19 cellular contexts compared by ENCODE assay signal in the genomic region with DNA sequence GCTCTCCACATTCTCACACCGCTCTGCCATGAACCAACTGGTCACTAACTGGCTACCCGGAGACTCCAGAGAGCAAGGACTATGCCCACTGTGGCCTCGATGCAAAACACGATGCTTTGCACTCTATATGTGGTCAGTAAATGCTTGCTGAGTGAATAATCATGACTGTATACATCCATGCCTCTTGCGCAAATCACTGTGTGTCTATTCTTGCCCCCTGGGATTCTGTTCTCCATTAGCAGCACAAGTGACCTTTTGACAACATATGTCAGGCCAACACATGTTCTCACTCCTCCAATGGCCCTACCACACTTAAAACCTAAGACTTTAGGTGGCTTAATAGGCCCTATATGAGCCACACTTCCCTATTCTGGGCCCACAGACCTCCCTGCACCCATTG.
DNase-seq lines count a peak whose midpoint lies in the region; ATAC-seq and TF ChIP-seq lines count a peak whose summit lies in the region.
"Had no signal": no experiment of that assay in that cellular context is flagged by ENCODE, and none has a peak within 500 bp of the region (broad histone marks: within the 10 kb centered on the region; RNA-seq: fewer than 3 reads in every experiment).

No MANE protein-coding gene starts in this region.

- ATAC-seq in HG02852 (IDR thresholded peaks at IDR 0.05; ENCODE audit: unreplicated experiment), result no peak
- no peak for ATAC-seq in HG02884 (IDR thresholded peaks at IDR 0.05; ENCODE audit: unreplicated experiment)

- TF ChIP-seq CTCF in cardiac fibroblast (IDR thresholded peaks at IDR 0.05; ENCODE audit: low read depth, low read length) (no peak), tibial artery (IDR thresholded peaks at IDR 0.05) (no peak)

- peaks cover 0 to 23% (median 10%) of the 10 kb centered on the region in 4 donors for H3K4me1 ChIP-seq in tibial artery
- H3K4me1 ChIP-seq: uterus had no signal

- no peak overlapping the region for H3K27ac ChIP-seq in tibial artery
- H3K27ac ChIP-seq: uterus had no signal

- intact Hi-C loops in tibial artery (cut with DNase I; ENCODE audit: low total_unique reads), result no loop called here

- no peaks in the 10 kb centered on the region for H3K9me3 ChIP-seq in tibial artery
- H3K9me3 ChIP-seq: SK-N-SH, uterus had no signal

- no peaks in the 10 kb centered on the region for H3K36me3 ChIP-seq in tibial artery
- H3K36me3 ChIP-seq: uterus had no signal

- DNase-seq in CD1c-positive myeloid dendritic cell (ENCODE audit: extremely low spot score), result peak; percentile 30
- peak; percentile 94 for DNase-seq in MV-4-11 (lab: John Stamatoyannopoulos, UW)
- peak; percentile 28 to 89 for DNase-seq in cardiac fibroblast (ENCODE audit: low read depth in 2 of 2)
- peak; percentile 38 for DNase-seq in hepatic stellate cell (ENCODE audit: low spot score)
- DNase-seq in nucleus accumbens (lab: John Stamatoyannopoulos, UW), result no peak
- no peak for DNase-seq in tibial artery
- DNase-seq: ACHN; activated CD4-positive, alpha-beta T cell treated with anti-CD3 and anti-CD28 coated beads for 4 hours; activated gamma-delta T cell treated with Interleukin-2 at 50 U/mL for 16 hours; CD4-positive, alpha-beta memory T cell; DMS79; hypothalamus; MM.1S; NCI-H2081; NCI-H526; SK-N-SH; uterus had no signal

- no peak overlapping the region for H3K4me3 ChIP-seq in cardiac fibroblast (replicated peaks in 1 of 2; ENCODE audit: low read depth in 2 of 2, low read length in 2 of 2)
- H3K4me3 ChIP-seq in tibial artery, result no peak overlapping the region
- H3K4me3 ChIP-seq: uterus had no signal

- H3K27me3 ChIP-seq in tibial artery, result no peaks in the 10 kb centered on the region
- H3K27me3 ChIP-seq: uterus had no signal

Comparison
In these comparisons a context has a peak if more than half of its experiments do, and no peak if none do; other contexts are left out.
1. DNase-seq: peak in CD1c-positive myeloid dendritic cell (single experiment), MV-4-11 (single experiment), cardiac fibroblast (2 of 2) and hepatic stellate cell (single experiment); none in nucleus accumbens (0 of 56) and tibial artery (0 of 2).